ENCODE assay signal across 12 cellular contexts in genomic region chr7:112173214-112173905, GRCh38. TPM values are rescaled to one million over a fixed set of nuclear protein-coding genes. Genes with fewer than 3 reads are reported as not detected.
A peak's percentile ranks its signal among the peaks of the same experiment; 100 is the strongest.
DNase-seq lines count a peak whose midpoint lies in the region; ATAC-seq, FAIRE-seq and TF ChIP-seq lines count a peak whose summit lies in the region.
"Had no signal": no experiment of that assay in that cellular context is flagged by ENCODE, and none has a peak within 500 bp of the region (broad histone marks: within the 10 kb centered on the region; RNA-seq: fewer than 3 reads in every experiment).

No MANE protein-coding gene starts in this region.

- WGBS in right lobe of liver (ENCODE audit: insufficient coverage, low coverage, low lambda C conversion rate, missing lambda C conversion rate), result 65% methylated on average over 6 of the region's 8 CpGs
- 94% methylated on average over 8 of the region's 8 CpGs for WGBS in HepG2 (ENCODE audit: low lambda C conversion rate)

- no peak for TF ChIP-seq EP300 in HepG2 (IDR thresholded peaks at IDR 0.05; ENCODE audit: low read depth in 2 of 2, low read length in 2 of 2)
- TF ChIP-seq EP300 in HepG2 (CRISPR knock-in tag; IDR thresholded peaks at IDR 0.05; ENCODE audit: borderline replicate concordance), result no peak

- ATAC-seq in right lobe of liver (peak; percentile 27 to 54 (median 40)), HepG2 (no peak), left lobe of liver (peak; percentile 18), left lung (no peak)

- H3K4me1 Mint-ChIP-seq in brain, result peaks cover 44% of the 10 kb centered on the region

- H3K27ac Mint-ChIP-seq in brain, result peak overlapping the region in 4 of 5 experiments; percentile 52 to 82 (median 66)

- DNase-seq in right lobe of liver, result no peak
- DNase-seq in HepG2 (ENCODE audit: low spot score), result no peak
- DNase-seq in left lobe of liver (ENCODE audit: low spot score), result no peak
- DNase-seq in brain microvascular endothelial cell, result no peak
- no peak for DNase-seq in NCI-H187 treated with DMSO at 0.1 percent for 48 hours (lab: John Stamatoyannopoulos, UW)
- no peak for DNase-seq in left lung
- DNase-seq in NCI-H2196 treated with DMSO at 0.1 percent for 48 hours (lab: John Stamatoyannopoulos, UW; ENCODE audit: unreplicated experiment), result no peak
- DNase-seq: DMS53; effector CD8-positive, alpha-beta T cell; stimulated activated CD8-positive, alpha-beta memory T cell treated with anti-CD3 and anti-CD28 coated beads, Interleukin-4, amount 100 ng/mL, for 48 hours had no signal

- H3K4me3 Mint-ChIP-seq in brain, result peak overlapping the region in 1 of 5 experiments; percentile 34

- H3K27ac ChIP-seq in right lobe of liver (no peak overlapping the region), HepG2 (ENCODE audit: extremely low read length, insufficient read depth, low read length) (no peak overlapping the region), brain microvascular endothelial cell (no peak overlapping the region), left lung (peak overlapping the region in 1 of 2 donors; percentile 20)

- no peak for FAIRE-seq in HepG2 (lab: Jason Lieb, UNC)
- FAIRE-seq: urothelium cell line had no signal

- no TSS peak for BruUV-seq in HepG2 (replicated peaks; lab: Mats Ljungman, UMichigan)

- in situ Hi-C loops in HepG2 (cut with HindIII; ENCODE audit: extremely low pct_ligation_motif_present, low pct_unique_long_range_greater_than_20kb) (no loop called here), brain microvascular endothelial cell (cut with HindIII; ENCODE audit: low pct_ligation_motif_present, low sequenced_read_pairs) (no loop called here)

- no peak for TF ChIP-seq RAD21 in HepG2 (CRISPR knock-in tag; IDR thresholded peaks at IDR 0.05)

- no peak overlapping the region for H2AFZ ChIP-seq in HepG2 (ENCODE audit: low read length)

- CTCF ChIA-PET in HepG2 (lab: Yijun Ruan, JAX; ENCODE audit: low intra/inter-chr PET ratio, low total read pairs), result no interaction called here

- H3K4me3 ChIP-seq in right lobe of liver, result no peak overlapping the region
- H3K4me3 ChIP-seq in HepG2 (replicated peaks in 1 of 3; ENCODE audit: insufficient read depth in 1 of 3, low read depth in 2 of 3, low read length in 3 of 3), result no peak overlapping the region
- H3K4me3 ChIP-seq in brain microvascular endothelial cell (ENCODE audit: low read depth, low read length), result no peak overlapping the region
- no peak overlapping the region for H3K4me3 ChIP-seq in left lung

- H3K9me3 ChIP-seq in right lobe of liver (no peaks in the 10 kb centered on the region), HepG2 (ENCODE audit: low read length) (no peaks in the 10 kb centered on the region), left lung (no peaks in the 10 kb centered on the region)

- no peak for TF ChIP-seq POLR2A in right lobe of liver (IDR thresholded peaks at IDR 0.05)
- no peak for TF ChIP-seq POLR2A in HepG2 (IDR thresholded peaks at IDR 0.05; ENCODE audit: insufficient read depth in 1 of 2, low read depth in 2 of 2, low read length in 2 of 2)

- H3K9me3 Mint-ChIP-seq in brain, result no peaks in the 10 kb centered on the region

- peaks cover 37% of the 10 kb centered on the region for H3K79me2 ChIP-seq in HepG2 (ENCODE audit: insufficient read depth, low read length)

- no peak overlapping the region for H3K4me2 ChIP-seq in HepG2 (ENCODE audit: low read depth, low read length)

- H3K36me3 ChIP-seq in right lobe of liver (no peaks in the 10 kb centered on the region), HepG2 (replicated peaks in 1 of 2; ENCODE audit: control insufficient read depth in 1 of 2, insufficient read depth in 2 of 2, low read length in 2 of 2) (no peaks in the 10 kb centered on the region), brain microvascular endothelial cell (replicated peaks) (no peaks in the 10 kb centered on the region), left lung (no peaks in the 10 kb centered on the region)

- H3K27me3 ChIP-seq in right lobe of liver, result no peaks in the 10 kb centered on the region
- no peaks in the 10 kb centered on the region for H3K27me3 ChIP-seq in HepG2 (ENCODE audit: control insufficient read depth in 1 of 2, insufficient read depth in 2 of 2, low read length in 2 of 2)
- no peaks in the 10 kb centered on the region for H3K27me3 ChIP-seq in brain microvascular endothelial cell (replicated peaks)
- H3K27me3 ChIP-seq in left lung, result no peaks in the 10 kb centered on the region

- H3K36me3 Mint-ChIP-seq in brain, result no peaks in the 10 kb centered on the region

- TF ChIP-seq CTCF in right lobe of liver (IDR thresholded peaks at IDR 0.05), result no peak
- no peak for TF ChIP-seq CTCF in HepG2 (CRISPR knock-in tag; IDR thresholded peaks at IDR 0.05)
- no peak for TF ChIP-seq CTCF in brain (conservative IDR thresholded peaks at IDR 0.05)
- no peak for TF ChIP-seq CTCF in brain microvascular endothelial cell (IDR thresholded peaks at IDR 0.05; ENCODE audit: low read depth, low read length, missing control alignments)
- TF ChIP-seq CTCF in left lung (IDR thresholded peaks at IDR 0.05), result no peak

- peaks cover 8% of the 10 kb centered on the region for H4K20me1 ChIP-seq in HepG2 (ENCODE audit: insufficient read depth, low read length)

- H3K4me1 ChIP-seq in right lobe of liver (no peaks in the 10 kb centered on the region), HepG2 (ENCODE audit: insufficient read depth, low read length) (peaks cover 26% of the 10 kb centered on the region), left lung (peaks cover 0 to 2% of the 10 kb centered on the region in 2 donors)

- POLR2A ChIA-PET in HepG2 (lab: Yijun Ruan, JAX), result no interaction called here

- H3K9ac ChIP-seq in HepG2 (ENCODE audit: insufficient read depth, low read depth, low read length), result no peak overlapping the region

- intact Hi-C loops in right lobe of liver (cut with DNase I), result no loop called here
- intact Hi-C loops in HepG2 (cut with micrococcal nuclease; ENCODE audit: unreplicated experiment), result no loop called here
- intact Hi-C loops in left lung (cut with DNase I), result no loop called here

- no peaks in the 10 kb centered on the region for H3K27me3 Mint-ChIP-seq in brain

TF ChIP-seq in HepG2, 621 proteins besides CTCF, POLR2A, EP300 and RAD21:
- no peak for TF ChIP-seq ZNF282 (IDR thresholded peaks at IDR 0.05; ENCODE audit: partially characterized antibody)
- no peak for TF ChIP-seq MTA1 (CRISPR knock-in tag; IDR thresholded peaks at IDR 0.05; ENCODE audit: borderline replicate concordance)

RNA-seq across cellular contexts. Expression of gene DOCK4, which starts 32.8 kb away (rescaled TPM):
- total RNA-seq in right lobe of liver (10 to 100 TPM in 5 of 6 experiments, 1 to 10 TPM in 1; 9.4 to 29.9 (median 22.8) TPM), HepG2 (2016; rRNA removed; fragmentation: Illumina TruSeq; extraction: Trizol) (13.5 and 19.1 TPM in 2 replicates), left lobe of liver (11.8 TPM), left lung (10 to 100 TPM; 38.9 to 63.6 TPM)
- 6.3 and 6.4 TPM in 2 replicates for total RNA-seq in HepG2 (2016; cell fraction: cytosol; rRNA removed; fragmentation: Illumina TruSeq; extraction: Trizol; ENCODE audit: low read depth)
- total RNA-seq in HepG2 (2016; cell fraction: insoluble cytoplasmic fraction; rRNA removed; fragmentation: Illumina TruSeq; extraction: Trizol), result 14.2 and 17.5 TPM in 2 replicates
- total RNA-seq in HepG2 (2016; cell fraction: membrane; rRNA removed; fragmentation: Illumina TruSeq; extraction: Trizol), result 4.5 and 6.0 TPM in 2 replicates
- 45.8 and 53.4 TPM in 2 replicates for total RNA-seq in HepG2 (2016; cell fraction: nucleus; rRNA removed; fragmentation: Illumina TruSeq; extraction: Trizol)
- polyA plus RNA-seq in HepG2 (2011; rRNA removed) (16.2 and 17.4 TPM in 2 replicates), brain (ENCODE audit: insufficient read depth, low read depth, low replicate concordance) (8.4 TPM)
- polyA plus RNA-seq in HepG2 (2011; cell fraction: cytosol; rRNA removed), result 9.8 and 10.6 TPM in 2 replicates
- polyA plus RNA-seq in HepG2 (2011; cell fraction: nucleus; rRNA removed), result 23.1 and 29.8 TPM in 2 replicates
- 12.9 and 13.0 TPM in 2 replicates for polyA plus RNA-seq in HepG2 (2012)
- 0.15 and 0.33 TPM in 2 replicates for polyA plus RNA-seq in HepG2 (2016; cell fraction: cytosol; fragmentation: Illumina TruSeq; extraction: Trizol; ENCODE audit: low read depth)
- 6.8 TPM in 2 replicates for polyA plus RNA-seq in HepG2 (2016; cell fraction: insoluble cytoplasmic fraction; fragmentation: Illumina TruSeq; extraction: Trizol; ENCODE audit: low read depth)
- polyA plus RNA-seq in HepG2 (2016; cell fraction: membrane; fragmentation: Illumina TruSeq; extraction: Trizol; ENCODE audit: low read depth), result 0.62 and 0.66 TPM in 2 replicates
- 18.9 and 19.8 TPM in 2 replicates for polyA plus RNA-seq in HepG2 (2016; cell fraction: nucleus; fragmentation: Illumina TruSeq; extraction: Trizol; ENCODE audit: insufficient read depth, low read depth)
- 5.9 and 36.9 TPM in 2 replicates for polyA minus RNA-seq in HepG2 (2011; rRNA and poly(A)+ RNA removed; ENCODE audit: low replicate concordance)
- polyA minus RNA-seq in HepG2 (2011; cell fraction: cytosol; rRNA and poly(A)+ RNA removed), result 21.7 and 38.6 TPM in 2 replicates
- 212 and 216 TPM in 2 replicates for polyA minus RNA-seq in HepG2 (2011; cell fraction: nucleus; rRNA and poly(A)+ RNA removed)

RNA-seq across cellular contexts. Expression of gene ZNF277, which starts 33.1 kb away (rescaled TPM):
- total RNA-seq in right lobe of liver (10 to 100 TPM; 11.2 to 20.9 (median 13.1) TPM), HepG2 (2016; rRNA removed; fragmentation: Illumina TruSeq; extraction: Trizol) (30.1 and 44.8 TPM in 2 replicates), left lobe of liver (13.8 TPM), left lung (10 to 100 TPM; 19.8 to 29.8 TPM)
- 12.0 and 13.8 TPM in 2 replicates for total RNA-seq in HepG2 (2016; cell fraction: cytosol; rRNA removed; fragmentation: Illumina TruSeq; extraction: Trizol; ENCODE audit: low read depth)
- total RNA-seq in HepG2 (2016; cell fraction: insoluble cytoplasmic fraction; rRNA removed; fragmentation: Illumina TruSeq; extraction: Trizol), result 29.9 and 44.3 TPM in 2 replicates
- total RNA-seq in HepG2 (2016; cell fraction: membrane; rRNA removed; fragmentation: Illumina TruSeq; extraction: Trizol), result 31.0 and 38.7 TPM in 2 replicates
- total RNA-seq in HepG2 (2016; cell fraction: nucleus; rRNA removed; fragmentation: Illumina TruSeq; extraction: Trizol), result 20.9 and 21.0 TPM in 2 replicates
- polyA plus RNA-seq in HepG2 (2011; rRNA removed) (20.0 and 29.1 TPM in 2 replicates), brain (ENCODE audit: insufficient read depth, low read depth, low replicate concordance) (10.3 TPM)
- polyA plus RNA-seq in HepG2 (2011; cell fraction: cytosol; rRNA removed), result 13.8 and 19.6 TPM in 2 replicates
- 3.9 and 4.8 TPM in 2 replicates for polyA plus RNA-seq in HepG2 (2011; cell fraction: nucleus; rRNA removed)
- polyA plus RNA-seq in HepG2 (2012), result 37.4 and 40.5 TPM in 2 replicates
- polyA plus RNA-seq in HepG2 (2016; cell fraction: cytosol; fragmentation: Illumina TruSeq; extraction: Trizol; ENCODE audit: low read depth), result 10.2 and 13.8 TPM in 2 replicates
- polyA plus RNA-seq in HepG2 (2016; cell fraction: insoluble cytoplasmic fraction; fragmentation: Illumina TruSeq; extraction: Trizol; ENCODE audit: low read depth), result 34.0 and 36.2 TPM in 2 replicates
- 20.1 and 24.9 TPM in 2 replicates for polyA plus RNA-seq in HepG2 (2016; cell fraction: membrane; fragmentation: Illumina TruSeq; extraction: Trizol; ENCODE audit: low read depth)
- 11.7 and 17.4 TPM in 2 replicates for polyA plus RNA-seq in HepG2 (2016; cell fraction: nucleus; fragmentation: Illumina TruSeq; extraction: Trizol; ENCODE audit: insufficient read depth, low read depth)
- 7.4 and 8.8 TPM in 2 replicates for polyA minus RNA-seq in HepG2 (2011; rRNA and poly(A)+ RNA removed; ENCODE audit: low replicate concordance)
- polyA minus RNA-seq in HepG2 (2011; cell fraction: cytosol; rRNA and poly(A)+ RNA removed), result 42.6 and 49.1 TPM in 2 replicates
- 45.6 and 48.4 TPM in 2 replicates for polyA minus RNA-seq in HepG2 (2011; cell fraction: nucleus; rRNA and poly(A)+ RNA removed)

Comparison
In these comparisons a context has a peak if more than half of its experiments do, and no peak if none do; other contexts are left out.
1. ATAC-seq: peak in right lobe of liver (4 of 4) and left lobe of liver (single experiment); none in HepG2 (single experiment) and left lung (single experiment).